In the genomic region with DNA sequence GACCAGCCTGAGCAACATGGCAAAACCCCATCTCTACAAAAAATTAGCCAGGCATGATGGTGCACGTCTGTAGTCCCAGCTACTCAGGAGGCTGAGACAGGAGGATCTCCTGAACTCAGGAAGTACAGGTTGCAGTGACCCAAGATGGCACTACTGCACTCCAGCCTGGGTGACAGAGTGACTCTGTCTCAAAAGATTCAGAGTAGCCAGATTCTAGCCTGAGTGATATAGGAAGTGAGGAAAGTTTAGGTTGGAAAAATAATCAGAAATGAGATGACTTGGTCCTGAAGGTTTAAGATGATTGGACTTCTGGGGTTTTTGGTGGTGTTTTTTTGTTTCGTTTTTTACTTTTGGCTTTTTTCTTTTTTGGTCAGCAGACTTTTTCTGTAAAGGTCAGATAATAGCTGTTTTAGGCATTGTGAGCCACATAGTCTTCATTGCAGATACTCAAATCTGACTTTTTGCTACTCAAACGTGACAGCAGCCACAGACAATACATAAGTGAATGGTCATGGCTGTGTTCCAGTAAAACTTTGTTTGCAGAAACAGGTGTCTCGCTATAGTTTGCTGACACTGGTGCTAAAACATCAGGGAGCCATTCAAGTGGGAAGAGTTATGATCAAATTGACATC, we compare ENCODE assay signal across 13 cellular contexts.
DNase-seq lines count a peak whose midpoint lies in the region; ATAC-seq and TF ChIP-seq lines count a peak whose summit lies in the region.
"Had no signal": no experiment of that assay in that cellular context is flagged by ENCODE, and none has a peak within 500 bp of the region (broad histone marks: within the 10 kb centered on the region; RNA-seq: fewer than 3 reads in every experiment).

No MANE protein-coding gene starts in this region.

- no peaks in the 10 kb centered on the region for H3K4me1 ChIP-seq in heart right ventricle
- H3K4me1 ChIP-seq: SJSA1 had no signal

- WGBS in heart right ventricle, 2 donors: 90 to 93% methylated on average over 4 of the region's 4 CpGs

- H3K9me3 ChIP-seq in heart right ventricle: no peaks in the 10 kb centered on the region
- H3K9me3 ChIP-seq: SJSA1 had no signal

- H3K27me3 ChIP-seq in heart right ventricle: no peaks in the 10 kb centered on the region
- H3K27me3 ChIP-seq: SJSA1 had no signal

- ATAC-seq in GM18867 (IDR thresholded peaks at IDR 0.05; ENCODE audit: unreplicated experiment) (peak; percentile 70), HG02642 (IDR thresholded peaks at IDR 0.05; ENCODE audit: poor library complexity, unreplicated experiment) (peak; percentile 89), HG03457 (IDR thresholded peaks at IDR 0.05; ENCODE audit: unreplicated experiment) (no peak), heart right ventricle (no peak)
- ATAC-seq: left colon had no signal

- TF ChIP-seq CTCF in GM12865 (IDR thresholded peaks at IDR 0.05; ENCODE audit: insufficient read depth, low read depth, low read length, missing control alignments) (no peak), heart right ventricle (IDR thresholded peaks at IDR 0.05) (no peak)

- no peak overlapping the region for H3K27ac ChIP-seq in heart right ventricle
- H3K27ac ChIP-seq: SJSA1 had no signal

- intact Hi-C loops in head of caudate nucleus (cut with DNase I) (no loop called here), heart right ventricle (cut with DNase I) (no loop called here)

- peaks cover 0 to 97% (median 14%) of the 10 kb centered on the region in 9 donors for H3K36me3 ChIP-seq in heart right ventricle

- DNase-seq in GM12865 (ENCODE audit: low read depth): peak; percentile 35
- peak; percentile 1 for DNase-seq in NCI-H69 (lab: John Stamatoyannopoulos, UW)
- no peak for DNase-seq in head of caudate nucleus
- no peak for DNase-seq in NCI-H446 treated with DMSO at 0.1 percent for 48 hours (lab: John Stamatoyannopoulos, UW)
- DNase-seq in heart right ventricle: no peak
- DNase-seq: activated gamma-delta T cell; left colon; NCI-H1417 treated with DMSO at 0.1 percent for 48 hours; NK-92 treated with Interleukin-12 subunit alpha and Interleukin-12 subunit beta, amount 100 ng/mL, for 24 hours had no signal

- H3K4me3 ChIP-seq in GM12865 (ENCODE audit: low read depth, low read length) (no peak overlapping the region), heart right ventricle (no peak overlapping the region)
- H3K4me3 ChIP-seq: SJSA1 had no signal

Comparison
In these comparisons a context has a peak if more than half of its experiments do, and no peak if none do; other contexts are left out.
1. DNase-seq: peak in GM12865 (single experiment) and NCI-H69 (single experiment); none in head of caudate nucleus (0 of 42), NCI-H446 treated with DMSO at 0.1 percent for 48 hours (single experiment) and heart right ventricle (0 of 2).
2. ATAC-seq: peak in GM18867 (single experiment) and HG02642 (single experiment); none in HG03457 (single experiment) and heart right ventricle (0 of 8).